1 cellular context compared by ENCODE assay signal in genomic region chr1:218565333-218565732, GRCh38.
TF ChIP-seq lines count a peak whose summit lies in the region.

No MANE protein-coding gene starts in this region.

TF ChIP-seq in HEK293, 187 proteins besides CTCF, POLR2A, EP300 and RAD21 (continued from another document):
- TF ChIP-seq MEIS1 (CRISPR knock-in tag; IDR thresholded peaks at IDR 0.05; ENCODE audit: borderline replicate concordance) (0 out of 2 replicates have a peak, but pooled peaks have one; percentile 32), YY2 (tag by site-specific recombination; IDR thresholded peaks at IDR 0.05) (no peak), GFI1B (tag by site-specific recombination; IDR thresholded peaks at IDR 0.05) (peak; percentile 85), ZNF704 (tag by site-specific recombination; IDR thresholded peaks at IDR 0.05) (no peak), GLI4 (tag by site-specific recombination; IDR thresholded peaks at IDR 0.05) (no peak), ZNF202 (tag by site-specific recombination; IDR thresholded peaks at IDR 0.05; ENCODE audit: borderline replicate concordance) (no peak)
